ENCODE assay signal across 26 cellular contexts in genomic region chr1:45594412-45594811, GRCh38.
"Had no signal": no experiment of that assay in that cellular context is flagged by ENCODE, and none has a peak within 500 bp of the region (broad histone marks: within the 10 kb centered on the region; RNA-seq: fewer than 3 reads in every experiment).

No MANE protein-coding gene starts in this region.

- H3K9me3 Mint-ChIP-seq: activated naive CD4-positive, alpha-beta T cell treated with anti-CD3 and anti-CD28 coated beads, Interleukin-2, amount 50 U/mL, for 24 hours had no signal

- H3K36me3 ChIP-seq: breast epithelium had no signal

- ATAC-seq: Panc1 had no signal

- H3K9me3 ChIP-seq: breast epithelium, SJCRH30, SK-N-SH had no signal

- H3K27me3 Mint-ChIP-seq: activated naive CD4-positive, alpha-beta T cell treated with anti-CD3 and anti-CD28 coated beads, Interleukin-2, amount 50 U/mL, for 24 hours had no signal

- H3K4me1 ChIP-seq: breast epithelium, SJCRH30 had no signal

- H3K4me3 Mint-ChIP-seq: activated naive CD4-positive, alpha-beta T cell treated with anti-CD3 and anti-CD28 coated beads, Interleukin-2, amount 50 U/mL, for 24 hours had no signal

- H3K4me2 ChIP-seq: SK-N-SH had no signal

- H3K27ac ChIP-seq: breast epithelium, RWPE1, SJCRH30, VCaP had no signal

- DNase-seq: activated CD4-positive, alpha-beta T cell treated with anti-CD3 and anti-CD28 coated beads, Interleukin-2, amount 50 U/mL, for 1 hour; activated CD4-positive, CD25-positive, alpha-beta regulatory T cell; activated effector memory CD4-positive, alpha-beta T cell treated with Interleukin-2 at 50 U/mL for 16 hours; activated naive CD4-positive, alpha-beta T cell; activated T-cell treated with anti-CD3 and anti-CD28 coated beads for 4 hours; aorta; caudate nucleus; MM.1S; NCI-H1105; NCI-H1436; NCI-H1694 treated with DMSO at 0.1 percent for 48 hours; NCI-H2029 treated with DMSO at 0.1 percent for 48 hours; NCI-H345; NCI-H510A; NCI-H69; NK-92 treated with Interleukin-12 subunit alpha and Interleukin-12 subunit beta, amount 100 ng/mL, for 24 hours; OCI-M1; Right ventricle myocardium superior; SJCRH30; SK-N-SH; T-helper 1 cell had no signal

- H3K4me3 ChIP-seq: breast epithelium, SJCRH30 had no signal

- H3K9me2 ChIP-seq: SK-N-SH had no signal

- H3K9ac ChIP-seq: SK-N-SH had no signal

- H3K27ac Mint-ChIP-seq: activated naive CD4-positive, alpha-beta T cell treated with anti-CD3 and anti-CD28 coated beads, Interleukin-2, amount 50 U/mL, for 24 hours had no signal

- H3K27me3 ChIP-seq: breast epithelium, SJCRH30 had no signal
